Comparison of ENCODE assay signal across 9 cellular contexts in the genomic region with DNA sequence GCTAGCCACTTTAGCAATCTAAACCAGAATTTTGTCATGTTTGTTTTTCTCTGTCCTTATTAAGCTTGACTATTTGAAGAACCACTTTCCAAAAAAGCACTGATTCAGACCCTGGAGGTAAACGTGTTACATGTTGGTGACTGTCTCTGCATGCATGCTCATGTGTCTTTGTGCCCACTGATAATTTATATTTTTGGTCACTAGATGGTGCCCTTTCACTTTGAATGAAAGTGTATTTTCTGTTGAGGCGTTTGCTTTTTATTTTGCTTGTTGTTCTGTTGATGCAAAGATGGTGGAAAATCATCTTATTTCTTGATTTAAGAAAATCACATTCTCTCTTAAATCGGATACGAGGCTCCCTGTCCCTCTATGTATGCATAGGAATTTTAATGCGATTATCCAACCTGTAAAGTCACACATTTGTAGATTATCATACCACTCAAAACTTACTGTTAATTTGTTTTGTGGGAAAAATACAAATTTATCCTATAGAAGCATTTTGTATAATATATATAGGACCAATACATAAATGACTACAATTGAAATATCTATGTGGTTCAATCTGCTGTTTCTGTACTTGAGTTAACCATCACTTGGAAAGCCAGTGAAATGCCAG.
DNase-seq lines count a peak whose midpoint lies in the region; ATAC-seq and TF ChIP-seq lines count a peak whose summit lies in the region.
"Had no signal": no experiment of that assay in that cellular context is flagged by ENCODE, and none has a peak within 500 bp of the region (broad histone marks: within the 10 kb centered on the region; RNA-seq: fewer than 3 reads in every experiment).

No MANE protein-coding gene starts in this region.

- TF ChIP-seq POLR2A in gastrocnemius medialis (IDR thresholded peaks at IDR 0.05): no peak

- H3K36me3 ChIP-seq in SU-DHL-6 (ENCODE audit: low read length) (no peaks in the 10 kb centered on the region), gastrocnemius medialis (no peaks in the 10 kb centered on the region)

- H2AFZ ChIP-seq in SU-DHL-6 (ENCODE audit: low read depth, low read length, severe bottlenecking): no peak overlapping the region

- no peaks in the 10 kb centered on the region for H4K20me1 ChIP-seq in SU-DHL-6 (ENCODE audit: low read depth, low read length)

- TF ChIP-seq CTCF in AG10803 (conservative IDR thresholded peaks at IDR 0.05; ENCODE audit: low read length): peak; percentile 62
- TF ChIP-seq CTCF in SU-DHL-6 (IDR thresholded peaks at IDR 0.05; ENCODE audit: insufficient read depth, low read length, poor library complexity, severe bottlenecking): peak; percentile 53
- peak in 4 of 5 experiments; percentile 33 to 60 (median 53) for TF ChIP-seq CTCF in gastrocnemius medialis (IDR thresholded peaks at IDR 0.05 in 4 of 5, conservative IDR thresholded peaks at IDR 0.05 in 1 of 5)

- intact Hi-C loops in gastrocnemius medialis (cut with DNase I; ENCODE audit: low total_unique reads): loop anchor here (5.0 kb wide), 4 partner anchors 170 to 840 kb away; partner anchors contain the start of gene BICC1

- H3K4me1 ChIP-seq in gastrocnemius medialis: peaks cover 10 to 12% of the 10 kb centered on the region in 2 donors

- H3K27me3 ChIP-seq in SU-DHL-6 (ENCODE audit: low read length) (no peaks in the 10 kb centered on the region), gastrocnemius medialis (no peaks in the 10 kb centered on the region)

- no peak overlapping the region for H3K9ac ChIP-seq in SU-DHL-6 (ENCODE audit: low read length)

- H3K27ac ChIP-seq in SU-DHL-6 (ENCODE audit: low read depth, low read length) (no peak overlapping the region), gastrocnemius medialis (peak overlapping the region; percentile 13 to 55 (median 40))
- H3K27ac ChIP-seq: HL-60 had no signal

- H3K79me2 ChIP-seq in SU-DHL-6 (ENCODE audit: insufficient read depth, low read length): no peaks in the 10 kb centered on the region

- H3K4me3 ChIP-seq in AG10803 (ENCODE audit: low read length): no peak overlapping the region
- no peak overlapping the region for H3K4me3 ChIP-seq in SU-DHL-6 (ENCODE audit: insufficient read depth, low read length, poor library complexity, severe bottlenecking)
- H3K4me3 ChIP-seq in gastrocnemius medialis: no peak overlapping the region

- H3K9me3 ChIP-seq in SU-DHL-6 (ENCODE audit: insufficient read depth, low read length) (no peaks in the 10 kb centered on the region), gastrocnemius medialis (no peaks in the 10 kb centered on the region)

- H3F3A ChIP-seq in SU-DHL-6 (ENCODE audit: insufficient read depth): no peaks in the 10 kb centered on the region

- H3K4me2 ChIP-seq in SU-DHL-6 (ENCODE audit: low read depth, low read length, poor library complexity, severe bottlenecking): no peak overlapping the region

- H3K9me2 ChIP-seq in SU-DHL-6 (replicated peaks; ENCODE audit: insufficient read depth, low read length): no peaks in the 10 kb centered on the region

- DNase-seq in AG10803 (ENCODE audit: low read depth): peak; percentile 62
- DNase-seq in KG1 (lab: John Stamatoyannopoulos, UW): peak; percentile 37
- peak; percentile 51 for DNase-seq in glomerular visceral epithelial cell (ENCODE audit: extremely low spot score)
- no peak for DNase-seq in gastrocnemius medialis
- no peak for DNase-seq in activated CD8-positive, alpha-beta memory T cell treated with anti-CD3 and anti-CD28 coated beads for 24 hours

- peak; percentile 67 for ATAC-seq in GM18502 (IDR thresholded peaks at IDR 0.05; ENCODE audit: poor library complexity, unreplicated experiment)
- ATAC-seq in gastrocnemius medialis: peak; percentile 50 to 61
- ATAC-seq in HG03095 (IDR thresholded peaks at IDR 0.05; ENCODE audit: unreplicated experiment): no peak

- in situ Hi-C loops in gastrocnemius medialis (cut with MboI; ENCODE audit: low sequenced_read_pairs in 4 of 4): loop anchor here in 3 of 4 donors (10.0 to 25.0 kb wide), 3 partner anchors 173 to 830 kb away; no protein-coding TSS in a partner anchor

Comparison
In these comparisons a context has a peak if more than half of its experiments do, and no peak if none do; other contexts are left out.
1. DNase-seq: peak in AG10803 (single experiment), KG1 (single experiment) and glomerular visceral epithelial cell (single experiment); none in gastrocnemius medialis (0 of 2) and activated CD8-positive, alpha-beta memory T cell treated with anti-CD3 and anti-CD28 coated beads for 24 hours (single experiment).
2. Peak in every context shown above with its lines, with median percentiles within 50 percentile points of each other: CTCF ChIP-seq.